Comparison of ENCODE assay signal across 8 cellular contexts in genomic region chr18:75248426-75249191, GRCh38. TPM values are rescaled to one million over a fixed set of nuclear protein-coding genes. Genes with fewer than 3 reads are reported as not detected.
DNase-seq lines count a peak whose midpoint lies in the region; ATAC-seq, FAIRE-seq and TF ChIP-seq lines count a peak whose summit lies in the region.

No MANE protein-coding gene starts in this region.

- POLR2A ChIA-PET in CD8-positive, alpha-beta T cell (lab: Charles Lee), result interaction anchor here (0.5 to 1.7 kb wide), 5 partner anchors 15 to 40 kb away, joined by 3 to 8 read pairs (median 3); partner anchors contain the start of genes PTGR3 and TSHZ1

- H3K9me3 ChIP-seq in CD8-positive, alpha-beta T cell (ENCODE audit: low read length), result no peaks in the 10 kb centered on the region
- no peaks in the 10 kb centered on the region for H3K9me3 ChIP-seq in neutrophil

- H3K4me1 Mint-ChIP-seq in CD8-positive, alpha-beta T cell (ENCODE audit: low read depth), result peaks cover 80% of the 10 kb centered on the region

- H3K4me3 ChIP-seq in CD8-positive, alpha-beta T cell (ENCODE audit: low read depth, low read length), result peak overlapping the region; percentile 36
- H3K4me3 ChIP-seq in neutrophil (ENCODE audit: low read depth in 1 of 2, low read length in 1 of 2), result peak overlapping the region in 1 of 2 experiments; percentile 35

- CTCF ChIA-PET in CD8-positive, alpha-beta T cell (lab: Charles Lee), result interaction anchor here (1.1 kb wide), 1 partner anchor 38 kb away, joined by 3 read pairs; the partner anchor contains the start of gene TSHZ1

- no peaks in the 10 kb centered on the region for H3K27me3 Mint-ChIP-seq in CD8-positive, alpha-beta T cell (ENCODE audit: low read depth)

- H3K36me3 ChIP-seq in CD8-positive, alpha-beta T cell (ENCODE audit: insufficient read depth, low read length), result no peaks in the 10 kb centered on the region
- no peaks in the 10 kb centered on the region for H3K36me3 ChIP-seq in neutrophil

- intact Hi-C loops in CD8-positive, alpha-beta T cell (cut with DNase I, micrococcal nuclease), result loop anchor here (2.0 to 10.0 kb wide), 4 partner anchors 178 to 1094 kb away; no protein-coding TSS in a partner anchor

- FAIRE-seq in colon (lab: Jason Lieb, UNC), result peak; percentile 49

- no peaks in the 10 kb centered on the region for H3K9me3 Mint-ChIP-seq in CD8-positive, alpha-beta T cell

- H3K27ac Mint-ChIP-seq in CD8-positive, alpha-beta T cell, result peak overlapping the region; percentile 94

- H3K4me3 Mint-ChIP-seq in CD8-positive, alpha-beta T cell, result peak overlapping the region; percentile 85

- no peak for TF ChIP-seq CTCF in CD8-positive, alpha-beta T cell (IDR thresholded peaks at IDR 0.05)
- no peak for TF ChIP-seq CTCF in neutrophil (IDR thresholded peaks at IDR 0.05)

- H3K27me3 ChIP-seq in CD8-positive, alpha-beta T cell (ENCODE audit: insufficient read depth, low read length), result no peaks in the 10 kb centered on the region
- H3K27me3 ChIP-seq in neutrophil, result no peaks in the 10 kb centered on the region

- H3K36me3 Mint-ChIP-seq in CD8-positive, alpha-beta T cell, result no peaks in the 10 kb centered on the region

- no peak for ATAC-seq in CD8-positive, alpha-beta T cell
- no peak for ATAC-seq in GM19328 (IDR thresholded peaks at IDR 0.05; ENCODE audit: unreplicated experiment)
- ATAC-seq in HG02610 (IDR thresholded peaks at IDR 0.05; ENCODE audit: unreplicated experiment), result no peak

- peak overlapping the region; percentile 36 for H3K27ac ChIP-seq in CD8-positive, alpha-beta T cell (ENCODE audit: low read depth, low read length)
- H3K27ac ChIP-seq in neutrophil, result peak overlapping the region; percentile 73

- DNase-seq in CD8-positive, alpha-beta T cell, result no peak
- DNase-seq in NCI-H146 (lab: John Stamatoyannopoulos, UW), result peak; percentile 89
- no peak for DNase-seq in ecto neural progenitor cell (ENCODE audit: low spot score)
- no peak for DNase-seq in occipital lobe (lab: John Stamatoyannopoulos, UW)

- peaks cover 48% of the 10 kb centered on the region for H3K4me1 ChIP-seq in CD8-positive, alpha-beta T cell (ENCODE audit: insufficient read depth, low read length)
- H3K4me1 ChIP-seq in neutrophil (ENCODE audit: control insufficient read depth in 1 of 2, insufficient read depth in 1 of 2, low read depth in 1 of 2, low read length in 1 of 2), result peaks cover 26 to 29% of the 10 kb centered on the region in 2 experiments

RNA-seq across cellular contexts. Expression of gene TSHZ1, which starts 38.0 kb away (rescaled TPM):
- total RNA-seq in CD8-positive, alpha-beta T cell, result 10 to 100 TPM; 21.5 to 23.4 TPM
- 4.1 TPM for total RNA-seq in occipital lobe

RNA-seq across cellular contexts. Expression of gene PTGR3, which starts 39.7 kb away (rescaled TPM):
- total RNA-seq in CD8-positive, alpha-beta T cell, result 1 to 10 TPM; 6.3 to 7.8 TPM
- total RNA-seq in occipital lobe, result 11.7 TPM
